Comparison of ENCODE assay signal across 11 cellular contexts in genomic region chr16:19152042-19152441, GRCh38. TPM values are rescaled to one million over a fixed set of nuclear protein-coding genes. Genes with fewer than 3 reads are reported as not detected.
"Had no signal": no experiment of that assay in that cellular context is flagged by ENCODE, and none has a peak within 500 bp of the region (broad histone marks: within the 10 kb centered on the region; RNA-seq: fewer than 3 reads in every experiment).

No MANE protein-coding gene starts in this region.

- H3K36me3 ChIP-seq: HAP-1 had no signal

- DNase-seq: GM23248, GOT3, H7, H9, HCEC 1CT, HFFc6 had no signal

- H3K9ac ChIP-seq: GM23248 had no signal

- H3K9me3 ChIP-seq: HAP-1 had no signal

- H3K4me3 ChIP-seq: GM23248, GM23338, HAP-1 had no signal

- ATAC-seq: GM23338, HCT116 had no signal

- H3K4me2 ChIP-seq: GM23338 had no signal

- FAIRE-seq: H1, H54 had no signal

- H2AFZ ChIP-seq: GM23248, GM23338 had no signal

- H3K4me1 ChIP-seq: HAP-1 had no signal

- H3K27ac ChIP-seq: GM23248 had no signal

RNA-seq across cellular contexts. Expression of gene SYT17, which starts 16.0 kb away (rescaled TPM):
- total RNA-seq: GM23248, HFFc6 had no signal
- polyA plus RNA-seq: GM23248 had no signal
